ENCODE assay signal across 8 cellular contexts in the genomic region with DNA sequence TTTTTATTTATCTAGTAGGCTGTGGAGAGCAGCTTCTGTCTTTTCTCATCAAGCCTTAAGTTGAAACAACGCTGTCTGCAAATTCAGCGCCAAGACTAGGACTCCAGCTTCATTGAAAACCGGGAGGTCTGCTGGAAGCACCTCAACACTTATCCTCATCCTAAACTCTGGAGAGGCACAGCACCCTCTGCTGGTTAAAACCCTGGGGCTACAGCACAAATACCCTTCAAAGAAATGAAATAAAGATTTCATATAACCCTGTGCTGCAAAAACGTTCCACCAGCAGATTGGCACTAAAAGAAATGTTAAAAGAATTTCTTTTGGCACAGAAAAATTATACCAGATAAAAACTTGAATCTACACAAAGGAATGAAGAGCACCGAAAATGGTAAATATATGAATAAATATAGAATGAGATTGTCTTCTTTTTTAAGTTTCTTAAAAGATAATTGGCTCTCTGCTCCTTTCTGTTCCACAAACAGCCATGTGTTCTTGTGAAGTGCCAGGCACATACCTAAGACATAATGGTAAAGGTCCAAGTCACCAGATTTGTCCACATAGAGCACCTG.
DNase-seq lines count a peak whose midpoint lies in the region; ATAC-seq and TF ChIP-seq lines count a peak whose summit lies in the region.

No MANE protein-coding gene starts in this region.

- H3K27ac Mint-ChIP-seq in WTC11 (no peak overlapping the region), mesothelial cell of epicardium (no peak overlapping the region)

- TF ChIP-seq POLR2A in testis (IDR thresholded peaks at IDR 0.05) (no peak), gastroesophageal sphincter (IDR thresholded peaks at IDR 0.05) (no peak)

- WGBS in testis, 2 donors, result 33% methylated on average over 5 of the region's 5 CpGs
- 31 to 56% methylated on average over 3 to 5 of the region's 5 CpGs for WGBS in gastroesophageal sphincter (ENCODE audit: low coverage in 1 of 2), 2 donors

- no peaks in the 10 kb centered on the region for H3F3A ChIP-seq in DOHH2 (ENCODE audit: control insufficient read depth, insufficient read depth)

- H3K9me3 Mint-ChIP-seq in WTC11 (peaks cover 13% of the 10 kb centered on the region), mesothelial cell of epicardium (peaks cover 6% of the 10 kb centered on the region)

- TF ChIP-seq CTCF in DOHH2 (IDR thresholded peaks at IDR 0.05; ENCODE audit: low read depth, low read length, poor library complexity, severe bottlenecking) (peak; percentile 59), WTC11 (IDR thresholded peaks at IDR 0.05) (peak; percentile 62), mesothelial cell of epicardium (IDR thresholded peaks at IDR 0.05; ENCODE audit: unreplicated experiment) (peak; percentile 35), testis (IDR thresholded peaks at IDR 0.05) (peak in 2 of 3 experiments; percentile 26 to 29), gastroesophageal sphincter (IDR thresholded peaks at IDR 0.05) (peak in 2 of 4 experiments; percentile 14 to 39)

- TF ChIP-seq EP300 in gastroesophageal sphincter (IDR thresholded peaks at IDR 0.05), result no peak

- DNase-seq in Karpas-422 (peak; percentile 71), WTC11 (ENCODE audit: low spot score) (peak; percentile 78), cerebellar cortex (ENCODE audit: low spot score) (peak; percentile 14), mesothelial cell of epicardium (ENCODE audit: low spot score in 2 of 2, unreplicated experiment in 2 of 2) (peak in 1 of 2 experiments; percentile 42), testis (peak; percentile 75)

- no peaks in the 10 kb centered on the region for H3K36me3 ChIP-seq in DOHH2 (ENCODE audit: control insufficient read depth, low read length)
- H3K36me3 ChIP-seq in Karpas-422 (ENCODE audit: insufficient read depth, low read length), result no peaks in the 10 kb centered on the region
- no peaks in the 10 kb centered on the region for H3K36me3 ChIP-seq in testis (ENCODE audit: low read depth, missing control alignments)
- no peaks in the 10 kb centered on the region for H3K36me3 ChIP-seq in gastroesophageal sphincter

- CTCF ChIA-PET in WTC11 (lab: Charles Lee), result interaction anchor here (0.5 to 1.5 kb wide), 23 partner anchors 7 to 712 kb away, joined by 3 to 6 read pairs (median 3); no protein-coding TSS in a partner anchor

- no peak overlapping the region for H3K4me3 Mint-ChIP-seq in WTC11
- H3K4me3 Mint-ChIP-seq in mesothelial cell of epicardium, result no peak overlapping the region

- H3K9me3 ChIP-seq in DOHH2 (ENCODE audit: control insufficient read depth, insufficient read depth, low read length), result no peaks in the 10 kb centered on the region
- no peaks in the 10 kb centered on the region for H3K9me3 ChIP-seq in Karpas-422 (ENCODE audit: low read length)
- H3K9me3 ChIP-seq in testis, result peaks cover 2% of the 10 kb centered on the region
- peaks cover 0 to 2% (median 0%) of the 10 kb centered on the region in 3 donors for H3K9me3 ChIP-seq in gastroesophageal sphincter

- H3K36me3 Mint-ChIP-seq in WTC11 (peaks cover 9% of the 10 kb centered on the region), mesothelial cell of epicardium (no peaks in the 10 kb centered on the region)

- H3K79me2 ChIP-seq in DOHH2 (ENCODE audit: control insufficient read depth, low read length), result no peaks in the 10 kb centered on the region
- no peaks in the 10 kb centered on the region for H3K79me2 ChIP-seq in Karpas-422 (ENCODE audit: low read length)

- H3K27me3 ChIP-seq in DOHH2 (ENCODE audit: control insufficient read depth, low read length), result no peaks in the 10 kb centered on the region
- H3K27me3 ChIP-seq in Karpas-422 (ENCODE audit: low read length), result no peaks in the 10 kb centered on the region
- H3K27me3 ChIP-seq in testis, result no peaks in the 10 kb centered on the region
- H3K27me3 ChIP-seq in gastroesophageal sphincter, result no peaks in the 10 kb centered on the region

- H3K27me3 Mint-ChIP-seq in WTC11 (ENCODE audit: low read depth) (no peaks in the 10 kb centered on the region; the same call in 1 of the 2 replicates), mesothelial cell of epicardium (ENCODE audit: low read depth) (no peaks in the 10 kb centered on the region)

- H3K9ac ChIP-seq in Karpas-422 (ENCODE audit: low read length), result no peak overlapping the region

- ATAC-seq in WTC11 (peak; percentile 88), HG03039 (IDR thresholded peaks at IDR 0.05; ENCODE audit: unreplicated experiment) (no peak), gastroesophageal sphincter (no peak)

- H3K9me2 ChIP-seq in DOHH2 (replicated peaks; ENCODE audit: control insufficient read depth, low read length), result no peaks in the 10 kb centered on the region
- no peaks in the 10 kb centered on the region for H3K9me2 ChIP-seq in Karpas-422 (replicated peaks; ENCODE audit: insufficient read depth, low read length)

- POLR2A ChIA-PET in WTC11 (lab: Charles Lee), result no interaction called here

- no peaks in the 10 kb centered on the region for H3K4me1 Mint-ChIP-seq in WTC11
- peaks cover 5% of the 10 kb centered on the region for H3K4me1 Mint-ChIP-seq in mesothelial cell of epicardium

- H3K4me2 ChIP-seq in DOHH2 (ENCODE audit: low read length) (no peak overlapping the region), Karpas-422 (ENCODE audit: low read depth, low read length, poor library complexity, severe bottlenecking) (no peak overlapping the region)

- no peak overlapping the region for H3K4me3 ChIP-seq in DOHH2 (ENCODE audit: low read length)
- no peak overlapping the region for H3K4me3 ChIP-seq in Karpas-422 (ENCODE audit: low read length)
- H3K4me3 ChIP-seq in testis, result no peak overlapping the region
- H3K4me3 ChIP-seq in gastroesophageal sphincter, result no peak overlapping the region

- no peak overlapping the region for H2AFZ ChIP-seq in Karpas-422 (ENCODE audit: low read length)

- H3K4me1 ChIP-seq in DOHH2 (ENCODE audit: control insufficient read depth, low read length) (peaks cover 5% of the 10 kb centered on the region), Karpas-422 (ENCODE audit: low read length) (no peaks in the 10 kb centered on the region), testis (no peaks in the 10 kb centered on the region), gastroesophageal sphincter (no peaks in the 10 kb centered on the region)

- no peak overlapping the region for H3K27ac ChIP-seq in DOHH2 (ENCODE audit: low read depth, low read length)
- no peak overlapping the region for H3K27ac ChIP-seq in Karpas-422 (ENCODE audit: low read length)
- no peak overlapping the region for H3K27ac ChIP-seq in testis
- H3K27ac ChIP-seq in gastroesophageal sphincter, result no peak overlapping the region

- H4K20me1 ChIP-seq in DOHH2 (ENCODE audit: control insufficient read depth, insufficient read depth, low read depth, low read length), result no peaks in the 10 kb centered on the region
- H4K20me1 ChIP-seq in Karpas-422 (ENCODE audit: insufficient read depth, low read depth, low read length), result no peaks in the 10 kb centered on the region

- intact Hi-C loops in testis (cut with DNase I; ENCODE audit: low total_unique reads), result no loop called here

TF ChIP-seq in WTC11, 78 proteins besides CTCF, POLR2A, EP300 and RAD21 (continues in another document):
- TF ChIP-seq TP53 (CRISPR knock-in tag; IDR thresholded peaks at IDR 0.05) (no peak), JAZF1 (CRISPR knock-in tag; IDR thresholded peaks at IDR 0.05) (no peak), ELF4 (CRISPR knock-in tag; IDR thresholded peaks at IDR 0.05; ENCODE audit: low read depth) (no peak), NFYB (CRISPR knock-in tag; conservative IDR thresholded peaks at IDR 0.05; ENCODE audit: low read depth) (no peak), NFATC4 (CRISPR knock-in tag; IDR thresholded peaks at IDR 0.05) (no peak)
- TF ChIP-seq, protein P1, sequence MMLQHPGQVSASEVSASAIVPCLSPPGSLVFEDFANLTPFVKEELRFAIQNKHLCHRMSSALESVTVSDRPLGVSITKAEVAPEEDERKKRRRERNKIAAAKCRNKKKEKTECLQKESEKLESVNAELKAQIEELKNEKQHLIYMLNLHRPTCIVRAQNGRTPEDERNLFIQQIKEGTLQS (CRISPR knock-in tag; conservative IDR thresholded peaks at IDR 0.05), result no peak
- TF ChIP-seq, protein P2, sequence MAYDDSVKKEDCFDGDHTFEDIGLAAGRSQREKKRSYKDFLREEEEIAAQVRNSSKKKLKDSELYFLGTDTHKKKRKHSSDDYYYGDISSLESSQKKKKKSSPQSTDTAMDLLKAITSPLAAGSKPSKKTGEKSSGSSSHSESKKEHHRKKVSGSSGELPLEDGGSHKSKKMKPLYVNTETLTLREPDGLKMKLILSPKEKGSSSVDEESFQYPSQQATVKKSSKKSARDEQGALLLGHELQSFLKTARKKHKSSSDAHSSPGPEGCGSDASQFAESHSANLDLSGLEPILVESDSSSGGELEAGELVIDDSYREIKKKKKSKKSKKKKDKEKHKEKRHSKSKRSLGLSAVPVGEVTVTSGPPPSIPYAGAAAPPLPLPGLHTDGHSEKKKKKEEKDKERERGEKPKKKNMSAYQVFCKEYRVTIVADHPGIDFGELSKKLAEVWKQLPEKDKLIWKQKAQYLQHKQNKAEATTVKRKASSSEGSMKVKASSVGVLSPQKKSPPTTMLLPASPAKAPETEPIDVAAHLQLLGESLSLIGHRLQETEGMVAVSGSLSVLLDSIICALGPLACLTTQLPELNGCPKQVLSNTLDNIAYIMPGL (CRISPR knock-in tag; IDR thresholded peaks at IDR 0.05), result no peak
- TF ChIP-seq, protein P3, sequence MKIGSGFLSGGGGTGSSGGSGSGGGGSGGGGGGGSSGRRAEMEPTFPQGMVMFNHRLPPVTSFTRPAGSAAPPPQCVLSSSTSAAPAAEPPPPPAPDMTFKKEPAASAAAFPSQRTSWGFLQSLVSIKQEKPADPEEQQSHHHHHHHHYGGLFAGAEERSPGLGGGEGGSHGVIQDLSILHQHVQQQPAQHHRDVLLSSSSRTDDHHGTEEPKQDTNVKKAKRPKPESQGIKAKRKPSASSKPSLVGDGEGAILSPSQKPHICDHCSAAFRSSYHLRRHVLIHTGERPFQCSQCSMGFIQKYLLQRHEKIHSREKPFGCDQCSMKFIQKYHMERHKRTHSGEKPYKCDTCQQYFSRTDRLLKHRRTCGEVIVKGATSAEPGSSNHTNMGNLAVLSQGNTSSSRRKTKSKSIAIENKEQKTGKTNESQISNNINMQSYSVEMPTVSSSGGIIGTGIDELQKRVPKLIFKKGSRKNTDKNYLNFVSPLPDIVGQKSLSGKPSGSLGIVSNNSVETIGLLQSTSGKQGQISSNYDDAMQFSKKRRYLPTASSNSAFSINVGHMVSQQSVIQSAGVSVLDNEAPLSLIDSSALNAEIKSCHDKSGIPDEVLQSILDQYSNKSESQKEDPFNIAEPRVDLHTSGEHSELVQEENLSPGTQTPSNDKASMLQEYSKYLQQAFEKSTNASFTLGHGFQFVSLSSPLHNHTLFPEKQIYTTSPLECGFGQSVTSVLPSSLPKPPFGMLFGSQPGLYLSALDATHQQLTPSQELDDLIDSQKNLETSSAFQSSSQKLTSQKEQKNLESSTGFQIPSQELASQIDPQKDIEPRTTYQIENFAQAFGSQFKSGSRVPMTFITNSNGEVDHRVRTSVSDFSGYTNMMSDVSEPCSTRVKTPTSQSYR (CRISPR knock-in tag; IDR thresholded peaks at IDR 0.05), result no peak
- TF ChIP-seq, protein P4, sequence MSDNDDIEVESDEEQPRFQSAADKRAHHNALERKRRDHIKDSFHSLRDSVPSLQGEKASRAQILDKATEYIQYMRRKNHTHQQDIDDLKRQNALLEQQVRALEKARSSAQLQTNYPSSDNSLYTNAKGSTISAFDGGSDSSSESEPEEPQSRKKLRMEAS (CRISPR knock-in tag; IDR thresholded peaks at IDR 0.05), result no peak
